1 cellular context compared by ENCODE assay signal in genomic region chr10:132571565-132572544, GRCh38.
TF ChIP-seq lines count a peak whose summit lies in the region.

No MANE protein-coding gene starts in this region.

TF ChIP-seq in H1, 55 proteins besides CTCF, POLR2A, EP300 and RAD21 (continued from another document):
- TF ChIP-seq JUND (IDR thresholded peaks at IDR 0.05; ENCODE audit: low read length) = peak; percentile 97
- TF ChIP-seq HDAC6 (IDR thresholded peaks at IDR 0.05; ENCODE audit: low read depth, low read length) = no peak
- no peak for TF ChIP-seq SIX5 (IDR thresholded peaks at IDR 0.05; ENCODE audit: low read depth, low read length)
- TF ChIP-seq SIN3A (conservative IDR thresholded peaks at IDR 0.05 in 1 of 2, IDR thresholded peaks at IDR 0.05 in 1 of 2; ENCODE audit: low read depth in 1 of 2, low read length in 2 of 2) = no peak
- TF ChIP-seq JUN (IDR thresholded peaks at IDR 0.05; ENCODE audit: low read depth, low read length) = peak; percentile 81
- TF ChIP-seq SUZ12 (IDR thresholded peaks at IDR 0.05; ENCODE audit: low read length) = no peak
- TF ChIP-seq SP2 (IDR thresholded peaks at IDR 0.05; ENCODE audit: low read length) = no peak
- TF ChIP-seq CHD7 (IDR thresholded peaks at IDR 0.05; ENCODE audit: insufficient replicate concordance, low read length) = no peak
- peak; percentile 57; the same call in 1 of the 2 replicates for TF ChIP-seq YY1 (IDR thresholded peaks at IDR 0.05; ENCODE audit: low read depth, low read length)
- no peak for TF ChIP-seq CBX5 (IDR thresholded peaks at IDR 0.05; ENCODE audit: low read depth, low read length)
- TF ChIP-seq KDM5A (IDR thresholded peaks at IDR 0.05; ENCODE audit: low read length) = no peak
- no peak for TF ChIP-seq MAX (IDR thresholded peaks at IDR 0.05)
- no peak for TF ChIP-seq PHF8 (conservative IDR thresholded peaks at IDR 0.05; ENCODE audit: low read depth, low read length)
- TF ChIP-seq CEBPB (IDR thresholded peaks at IDR 0.05; ENCODE audit: low read depth, low read length) = no peak
- TF ChIP-seq EGR1 (IDR thresholded peaks at IDR 0.05; ENCODE audit: borderline replicate concordance, low read depth, low read length) = no peak
- TF ChIP-seq SIRT6 (IDR thresholded peaks at IDR 0.05; ENCODE audit: low read length) = no peak
- TF ChIP-seq CHD2 (IDR thresholded peaks at IDR 0.05; ENCODE audit: low read length) = no peak
- no peak for TF ChIP-seq CHD1 (IDR thresholded peaks at IDR 0.05; ENCODE audit: low read depth, low read length)
- TF ChIP-seq SAP30 (IDR thresholded peaks at IDR 0.05; ENCODE audit: insufficient read depth, insufficient replicate concordance, low read length) = no peak
- TF ChIP-seq BACH1 (IDR thresholded peaks at IDR 0.05; ENCODE audit: low read length) = no peak
- no peak for TF ChIP-seq EZH2 (IDR thresholded peaks at IDR 0.05; ENCODE audit: low read depth, low read length, severe bottlenecking)
- TF ChIP-seq TCF12 (IDR thresholded peaks at IDR 0.05; ENCODE audit: low read depth, low read length) = peak; percentile 75; the same call in 1 of the 2 replicates
- no peak for TF ChIP-seq ATF3 (IDR thresholded peaks at IDR 0.05; ENCODE audit: insufficient read depth, low read depth, low read length)
- TF ChIP-seq RFX5 (IDR thresholded peaks at IDR 0.05; ENCODE audit: borderline replicate concordance, low read depth, low read length) = no peak
- TF ChIP-seq RBBP5 (IDR thresholded peaks at IDR 0.05; ENCODE audit: borderline replicate concordance, low read depth, low read length) = no peak
- no peak for TF ChIP-seq BRCA1 (IDR thresholded peaks at IDR 0.05; ENCODE audit: low read depth, low read length)
- TF ChIP-seq SRF (IDR thresholded peaks at IDR 0.05; ENCODE audit: low read depth, low read length) = no peak
- no peak for TF ChIP-seq TAF1 (IDR thresholded peaks at IDR 0.05; ENCODE audit: low read depth, low read length)
- TF ChIP-seq POLR2AphosphoS5 (IDR thresholded peaks at IDR 0.05; ENCODE audit: low read depth, low read length) = no peak
- no peak for TF ChIP-seq POU5F1 (IDR thresholded peaks at IDR 0.05; ENCODE audit: low read depth, low read length)
- TF ChIP-seq CTBP2 (IDR thresholded peaks at IDR 0.05; ENCODE audit: borderline replicate concordance, insufficient read depth, insufficient read length, low read length) = no peak
- TF ChIP-seq TEAD4 (IDR thresholded peaks at IDR 0.05; ENCODE audit: low read depth, low read length) = no peak
- no peak for TF ChIP-seq ZNF274 (IDR thresholded peaks at IDR 0.05; ENCODE audit: borderline replicate concordance, extremely low read depth, low read length)
- no peak for TF ChIP-seq ASH2L (IDR thresholded peaks at IDR 0.05; ENCODE audit: low read length)
